In genomic region chr7:7772385-7772784, GRCh38 we compare ENCODE assay signal across 8 cellular contexts. TPM values are rescaled to one million over a fixed set of nuclear protein-coding genes. Genes with fewer than 3 reads are reported as not detected.
DNase-seq lines count a peak whose midpoint lies in the region; ATAC-seq, FAIRE-seq and TF ChIP-seq lines count a peak whose summit lies in the region.

No MANE protein-coding gene starts in this region.

- peaks cover 25 to 43% (median 33%) of the 10 kb centered on the region in 3 donors for H3K4me1 Mint-ChIP-seq in T-cell

- DNase-seq in T-cell (no peak), lung microvascular endothelial cell (ENCODE audit: low read depth in 2 of 2) (peak; percentile 2 to 13), kidney (no peak), sigmoid colon (no peak), NOMO-1 treated with dmso at 0.1 percent for 144 hours (lab: John Stamatoyannopoulos, UW; ENCODE audit: unreplicated experiment) (no peak), vagina (ENCODE audit: extremely low spot score in 2 of 2) (no peak)

- H3K4me3 ChIP-seq in kidney (ENCODE audit: low read length in 2 of 2) (no peak overlapping the region), sigmoid colon (peak overlapping the region in 1 of 4 donors; percentile 16), vagina (peak overlapping the region in 1 of 2 donors; percentile 1)

- CTCF ChIA-PET in T-cell (lab: Charles Lee) = interaction anchor here in 1 of 2 donors (0.7 to 1.7 kb wide), 5 partner anchors 8 to 418 kb away, joined by 3 to 9 read pairs (median 5); no protein-coding TSS in a partner anchor

- H3K4me3 Mint-ChIP-seq in T-cell = peak overlapping the region; percentile 57 to 78 (median 76)

- 26 to 34% methylated on average over 6 of the region's 6 CpGs for WGBS in sigmoid colon, 2 donors

- H3K36me3 Mint-ChIP-seq in T-cell = peaks cover 7% of the 10 kb centered on the region

- H3K27me3 ChIP-seq in sigmoid colon (no peaks in the 10 kb centered on the region), vagina (no peaks in the 10 kb centered on the region)

- TF ChIP-seq POLR2A in sigmoid colon (IDR thresholded peaks at IDR 0.05) (no peak), vagina (IDR thresholded peaks at IDR 0.05) (no peak)

- H3K27ac Mint-ChIP-seq in T-cell = peak overlapping the region; percentile 74 to 79

- TF ChIP-seq CTCF in kidney (IDR thresholded peaks at IDR 0.05; ENCODE audit: borderline replicate concordance, extremely low read depth, insufficient read depth) (no peak), sigmoid colon (IDR thresholded peaks at IDR 0.05) (no peak), vagina (IDR thresholded peaks at IDR 0.05) (no peak)

- POLR2A ChIA-PET in T-cell (lab: Charles Lee) = interaction anchor here (0.6 kb wide), 2 partner anchors 66 to 92 kb away, joined by 3 read pairs; no protein-coding TSS in a partner anchor

- H3K9me3 Mint-ChIP-seq in T-cell = no peaks in the 10 kb centered on the region

- H3K27ac ChIP-seq in kidney (ENCODE audit: low read depth in 2 of 2, low read length in 2 of 2) (no peak overlapping the region), sigmoid colon (peak overlapping the region in 1 of 4 donors; percentile 17), vagina (no peak overlapping the region)

- H3K9me3 ChIP-seq in kidney (ENCODE audit: control insufficient read depth in 1 of 2, low read length in 2 of 2) (no peaks in the 10 kb centered on the region), sigmoid colon (no peaks in the 10 kb centered on the region), vagina (no peaks in the 10 kb centered on the region)

- no peaks in the 10 kb centered on the region for H3K4me1 ChIP-seq in kidney (ENCODE audit: control insufficient read depth in 1 of 2, insufficient read depth in 1 of 2, low read depth in 1 of 2, low read length in 2 of 2)
- H3K4me1 ChIP-seq in sigmoid colon = peaks cover 0 to 33% (median 11%) of the 10 kb centered on the region in 4 donors
- H3K4me1 ChIP-seq in vagina = peaks cover 6% of the 10 kb centered on the region

- no peak for FAIRE-seq in kidney (lab: Jason Lieb, UNC)

- intact Hi-C loops in kidney (cut with DNase I) (no loop called here), sigmoid colon (cut with DNase I) (no loop called here), vagina (cut with DNase I) (no loop called here)

- no peak for TF ChIP-seq EP300 in sigmoid colon (IDR thresholded peaks at IDR 0.05)

- ATAC-seq in GM18858 (IDR thresholded peaks at IDR 0.05; ENCODE audit: unreplicated experiment) (peak; percentile 63), HG03139 (IDR thresholded peaks at IDR 0.05; ENCODE audit: unreplicated experiment) (peak; percentile 49), T-cell (replicated peaks in 1 of 4) (peak; percentile 34 to 73 (median 54))

- no peaks in the 10 kb centered on the region for H3K36me3 ChIP-seq in kidney (ENCODE audit: control insufficient read depth in 1 of 2, insufficient read depth in 2 of 2, low read length in 2 of 2)
- no peaks in the 10 kb centered on the region for H3K36me3 ChIP-seq in sigmoid colon
- H3K36me3 ChIP-seq in vagina = no peaks in the 10 kb centered on the region

- peak overlapping the region in 1 of 2 donors; percentile 4 for H3K9ac ChIP-seq in kidney (ENCODE audit: low read length in 2 of 2)

- H3K27me3 Mint-ChIP-seq in T-cell = no peaks in the 10 kb centered on the region

RNA-seq across cellular contexts. Expression of gene RPA3, which starts 54.0 kb away (rescaled TPM):
- total RNA-seq in T-cell (10 to 100 TPM; 24.5 to 28.5 (median 26.8) TPM), lung microvascular endothelial cell (9.3 and 12.4 TPM in 2 replicates), kidney (33.7 TPM), sigmoid colon (10 to 100 TPM; 15.8 to 30.3 (median 29.5) TPM), vagina (12.3 TPM)
- polyA plus RNA-seq in kidney (ENCODE audit: insufficient read depth, low read depth, low replicate concordance) (59.4 TPM), sigmoid colon (10 to 100 TPM; 38.0 to 66.8 (median 44.4) TPM)

Comparison
In these comparisons a context has a peak if more than half of its experiments do, and no peak if none do; other contexts are left out.
1. DNase-seq: peak in lung microvascular endothelial cell (2 of 2); none in T-cell (0 of 34), kidney (single experiment), sigmoid colon (single experiment), NOMO-1 treated with dmso at 0.1 percent for 144 hours (single experiment) and vagina (0 of 2).
2. Peak in every context shown above with its lines, with median percentiles within 50 percentile points of each other: ATAC-seq.